18 cellular contexts compared by ENCODE assay signal in genomic region chr3:114400369-114400768, GRCh38.
DNase-seq lines count a peak whose midpoint lies in the region; ATAC-seq and TF ChIP-seq lines count a peak whose summit lies in the region.
"Had no signal": no experiment of that assay in that cellular context is flagged by ENCODE, and none has a peak within 500 bp of the region (broad histone marks: within the 10 kb centered on the region; RNA-seq: fewer than 3 reads in every experiment).

No MANE protein-coding gene starts in this region.

- no peak overlapping the region for H4K91ac ChIP-seq in H9 (ENCODE audit: insufficient read length, low read depth, low read length)

- H3K14ac ChIP-seq in H9 (ENCODE audit: insufficient read depth, low read length) = no peak overlapping the region

- no peaks in the 10 kb centered on the region for H4K20me1 ChIP-seq in H9 (ENCODE audit: control insufficient read depth, insufficient read depth, insufficient read length)

- H3K4me1 Mint-ChIP-seq in H9 = peaks cover 0 to 2% of the 10 kb centered on the region in 2 experiments; a peak in 1 of 4 replicates
- H3K4me1 Mint-ChIP-seq: nephron had no signal

- no CpG with 5 or more reads among the region's 4 CpGs for WGBS in H9 (ENCODE audit: extremely low coverage, insufficient read length, low lambda C conversion rate)

- H3K9me3 ChIP-seq in H9 (ENCODE audit: control insufficient read depth, low read depth, low read length) = no peaks in the 10 kb centered on the region
- H3K9me3 ChIP-seq in left lung = no peaks in the 10 kb centered on the region
- no peaks in the 10 kb centered on the region for H3K9me3 ChIP-seq in skeletal muscle tissue (ENCODE audit: control insufficient read depth in 3 of 3, low read length in 3 of 3)

- no peak overlapping the region for H2BK120ac ChIP-seq in H9 (ENCODE audit: low read depth, low read length, poor library complexity, severe bottlenecking)

- peak overlapping the region; percentile 36 for H2AFZ ChIP-seq in H9 (ENCODE audit: low read length)

- H3K27me3 Mint-ChIP-seq in H9 (ENCODE audit: low read depth) = no peaks in the 10 kb centered on the region

- H3K23ac ChIP-seq in H9 (ENCODE audit: insufficient read length, low read depth, low read length) = no peak overlapping the region

- no peak overlapping the region for H2AK5ac ChIP-seq in H9 (ENCODE audit: insufficient read length, low read length)

- H3K79me2 ChIP-seq in H9 (ENCODE audit: insufficient read depth, low read length) = no peaks in the 10 kb centered on the region

- intact Hi-C loops in left lung (cut with DNase I) = no loop called here

- no peaks in the 10 kb centered on the region for H3K36me3 Mint-ChIP-seq in H9 (ENCODE audit: insufficient read depth in 1 of 3, low read depth in 3 of 3)

- TF ChIP-seq CTCF in H9 (conservative IDR thresholded peaks at IDR 0.05) (no peak), left lung (IDR thresholded peaks at IDR 0.05) (no peak)

- H3T11ph ChIP-seq in H9 (ENCODE audit: low read length) = no peak overlapping the region

- H4K5ac ChIP-seq in H9 (ENCODE audit: insufficient read length, low read depth, low read length) = no peak overlapping the region

- no peak overlapping the region for H2BK12ac ChIP-seq in H9 (ENCODE audit: insufficient read length, low read depth, low read length)

- H3K9ac ChIP-seq in H9 (ENCODE audit: extremely low read depth, insufficient read length, low read length) = no peak overlapping the region
- H3K9ac ChIP-seq in skeletal muscle tissue (ENCODE audit: low read depth in 1 of 3, low read length in 3 of 3) = peak overlapping the region; percentile 36 to 72 (median 47)

- no peaks in the 10 kb centered on the region for H3K9me3 Mint-ChIP-seq in H9
- H3K9me3 Mint-ChIP-seq: nephron; T-helper 1 cell treated with Interleukin-12 subunit alpha and Interleukin-12 subunit beta and Interleukin-4 antibody, amounts not matched to agents 30 μg/mL and 1 μg/mL, for 36 hours had no signal

- H4K8ac ChIP-seq in H9 (replicated peaks; ENCODE audit: insufficient read length, low read depth, low read length) = no peak overlapping the region

- H3K18ac ChIP-seq in H9 (ENCODE audit: insufficient read length, low read depth, low read length) = no peak overlapping the region

- DNase-seq in H9 (no peak), caudate nucleus (lab: John Stamatoyannopoulos, UW) (peak in 15 of 61 donors; percentile 3 to 77 (median 27)), left lung (no peak), T-helper 2 cell (no peak), NCI-H146 treated with DMSO at 0.1 percent for 48 hours (lab: John Stamatoyannopoulos, UW; ENCODE audit: unreplicated experiment) (no peak), putamen (ENCODE audit: low spot score) (no peak)
- DNase-seq: activated CD4-positive, CD25-positive, alpha-beta regulatory T cell; activated naive CD4-positive, alpha-beta T cell; AML-193; NCI-H226; NK-92 treated with Interleukin-12 subunit alpha and Interleukin-12 subunit beta, amount 100 ng/mL, for 24 hours; stimulated activated CD4-positive, alpha-beta T cell treated with anti-CD3 and anti-CD28 coated beads, Interleukin-12 subunit alpha, Interleukin-12 subunit beta, amount 100 ng/mL, for 4 hours; stimulated activated naive CD4-positive, alpha-beta T cell treated with Interleukin-2 at 50 U/mL for 16 hours had no signal

- H2BK5ac ChIP-seq in H9 (ENCODE audit: insufficient read length, low read length) = no peak overlapping the region

- no peaks in the 10 kb centered on the region for H3K36me3 ChIP-seq in left lung
- no peaks in the 10 kb centered on the region for H3K36me3 ChIP-seq in skeletal muscle tissue (ENCODE audit: control insufficient read depth in 3 of 3, insufficient read depth in 3 of 3, low read length in 3 of 3)

- no peaks in the 10 kb centered on the region for H3K79me1 ChIP-seq in H9 (ENCODE audit: insufficient read depth, low read depth, low read length, poor library complexity, severe bottlenecking)

- no peak overlapping the region for H3K27ac Mint-ChIP-seq in H9
- H3K27ac Mint-ChIP-seq: nephron; T-helper 1 cell treated with Interleukin-12 subunit alpha and Interleukin-12 subunit beta and Interleukin-4 antibody, amounts not matched to agents 30 μg/mL and 1 μg/mL, for 36 hours had no signal

- H3K27ac ChIP-seq in H9 (ENCODE audit: insufficient read length, low read depth, low read length) = no peak overlapping the region
- H3K27ac ChIP-seq in caudate nucleus (ENCODE audit: low read depth, low read length) = peak overlapping the region; percentile 56
- H3K27ac ChIP-seq in left lung = no peak overlapping the region
- H3K27ac ChIP-seq in skeletal muscle tissue (ENCODE audit: low read depth, low read length) = peak overlapping the region; percentile 74

- H2BK15ac ChIP-seq in H9 (ENCODE audit: low read depth, low read length) = no peak overlapping the region

- H3K56ac ChIP-seq in H9 (ENCODE audit: insufficient read length, low read depth, low read length) = no peak overlapping the region

- no peaks in the 10 kb centered on the region for H3K23me2 ChIP-seq in H9 (ENCODE audit: insufficient read length, low read depth, low read length, poor library complexity, severe bottlenecking)

- H3K4me1 ChIP-seq in H9 (ENCODE audit: insufficient read depth, low read length) = no peaks in the 10 kb centered on the region
- H3K4me1 ChIP-seq in left lung = no peaks in the 10 kb centered on the region
- peaks cover 21 to 33% (median 31%) of the 10 kb centered on the region in 3 donors for H3K4me1 ChIP-seq in skeletal muscle tissue (ENCODE audit: control insufficient read depth in 3 of 3, insufficient read depth in 3 of 3, low read length in 3 of 3)

- no peak overlapping the region for H3K4ac ChIP-seq in H9 (ENCODE audit: low read depth, low read length)

- H2BK20ac ChIP-seq in H9 (ENCODE audit: low read depth, low read length, poor library complexity, severe bottlenecking) = no peak overlapping the region

- H3K4me3 ChIP-seq in left lung (no peak overlapping the region), skeletal muscle tissue (ENCODE audit: low read length in 3 of 3) (peak overlapping the region in 2 of 3 donors; percentile 25 to 26)
- H3K4me3 ChIP-seq: lung had no signal

- H3K4me3 Mint-ChIP-seq in H9 = no peak overlapping the region
- H3K4me3 Mint-ChIP-seq: nephron; T-helper 1 cell treated with Interleukin-12 subunit alpha and Interleukin-12 subunit beta and Interleukin-4 antibody, amounts not matched to agents 30 μg/mL and 1 μg/mL, for 36 hours had no signal

- no peak overlapping the region for H3K4me2 ChIP-seq in H9 (ENCODE audit: insufficient read depth, insufficient read length, low read length)

- ATAC-seq in left lung (peak; percentile 58), GM21515 (IDR thresholded peaks at IDR 0.05; ENCODE audit: unreplicated experiment) (no peak)

- no peaks in the 10 kb centered on the region for H3K27me3 ChIP-seq in H9 (ENCODE audit: insufficient read depth, low read length)
- no peaks in the 10 kb centered on the region for H3K27me3 ChIP-seq in left lung
- no peaks in the 10 kb centered on the region for H3K27me3 ChIP-seq in skeletal muscle tissue (ENCODE audit: control insufficient read depth in 3 of 3, insufficient read depth in 3 of 3, low read length in 3 of 3)

Comparison
In these comparisons a context has a peak if more than half of its experiments do, and no peak if none do; other contexts are left out.
1. H3K27ac ChIP-seq: peak in caudate nucleus (single experiment) and skeletal muscle tissue (single experiment); none in H9 (single experiment) and left lung (0 of 2).
2. H3K4me3 ChIP-seq: peak in skeletal muscle tissue (2 of 3); none in left lung (0 of 2).